ENCODE assay signal across 9 cellular contexts in genomic region chr3:192422998-192423349, GRCh38.
DNase-seq lines count a peak whose midpoint lies in the region; ATAC-seq and TF ChIP-seq lines count a peak whose summit lies in the region.
"Had no signal": no experiment of that assay in that cellular context is flagged by ENCODE, and none has a peak within 500 bp of the region (broad histone marks: within the 10 kb centered on the region; RNA-seq: fewer than 3 reads in every experiment).

No MANE protein-coding gene starts in this region.

- H3K4me1 ChIP-seq in DND-41 (ENCODE audit: insufficient read depth, low read length) (no peaks in the 10 kb centered on the region), Loucy (ENCODE audit: insufficient read depth, low read length, poor library complexity, severe bottlenecking) (no peaks in the 10 kb centered on the region)

- H3K4me2 ChIP-seq in DND-41 (ENCODE audit: insufficient read depth, low read length) (no peak overlapping the region), Loucy (ENCODE audit: low read depth, low read length, poor library complexity, severe bottlenecking) (no peak overlapping the region)

- no peak overlapping the region for H3K27ac ChIP-seq in DND-41 (ENCODE audit: low read length)

- no peak overlapping the region for H3K9ac ChIP-seq in DND-41 (ENCODE audit: low read depth, low read length)
- H3K9ac ChIP-seq in Loucy (ENCODE audit: low read depth, low read length, poor library complexity, severe bottlenecking) = no peak overlapping the region

- H3K27me3 ChIP-seq in DND-41 (ENCODE audit: insufficient read depth, low read length, poor library complexity) (no peaks in the 10 kb centered on the region), Loucy (ENCODE audit: insufficient read depth, low read length, poor library complexity, severe bottlenecking) (no peaks in the 10 kb centered on the region)

- ATAC-seq in DND-41 (ENCODE audit: insufficient read depth, low read depth) (no peak), GM18519 (IDR thresholded peaks at IDR 0.05; ENCODE audit: low FRiP score, unreplicated experiment) (no peak), HG02840 (IDR thresholded peaks at IDR 0.05; ENCODE audit: low FRiP score, unreplicated experiment) (no peak)

- no peaks in the 10 kb centered on the region for H3K79me2 ChIP-seq in DND-41 (ENCODE audit: insufficient read depth, low read length)
- no peaks in the 10 kb centered on the region for H3K79me2 ChIP-seq in Loucy (ENCODE audit: insufficient read depth, low read length)

- in situ Hi-C loops in SK-MEL-5 (cut with HindIII; ENCODE audit: low pct_unique_long_range_greater_than_20kb, low sequenced_read_pairs) = no loop called here

- no peak for DNase-seq in DND-41
- peak; percentile 45 for DNase-seq in SK-MEL-5 (ENCODE audit: low read depth, low spot score)
- peak; percentile 19 for DNase-seq in kidney glomerular epithelial cell (lab: John Stamatoyannopoulos, UW)
- DNase-seq in stimulated activated CD4-positive, alpha-beta T cell treated with anti-CD3 and anti-CD28 coated beads, Interleukin-12 subunit alpha, Interleukin-12 subunit beta, amount 100 ng/mL, for 4 hours = no peak
- no peak for DNase-seq in stimulated activated naive CD4-positive, alpha-beta T cell (lab: John Stamatoyannopoulos, UW)
- DNase-seq: activated naive CD8-positive, alpha-beta T cell treated with anti-CD3 and anti-CD28 coated beads for 36 hours had no signal

- H3K9me3 ChIP-seq in DND-41 (ENCODE audit: insufficient read depth, low read length, severe bottlenecking) (no peaks in the 10 kb centered on the region), Loucy (ENCODE audit: insufficient read depth, low read depth, low read length) (no peaks in the 10 kb centered on the region)

- H3F3A ChIP-seq in Loucy (ENCODE audit: low read depth) = no peaks in the 10 kb centered on the region

- no peaks in the 10 kb centered on the region for H3K9me2 ChIP-seq in Loucy (replicated peaks; ENCODE audit: low read depth, low read length)

- no peaks in the 10 kb centered on the region for H4K20me1 ChIP-seq in DND-41 (ENCODE audit: insufficient read depth, low read length)
- H4K20me1 ChIP-seq in Loucy (ENCODE audit: insufficient read depth, low read length, poor library complexity, severe bottlenecking) = no peaks in the 10 kb centered on the region

- H2AFZ ChIP-seq in DND-41 (ENCODE audit: low read depth, low read length) (no peak overlapping the region), Loucy (ENCODE audit: low read length) (no peak overlapping the region)

- H3K4me3 ChIP-seq in DND-41 (ENCODE audit: low read depth in 1 of 2, low read length in 2 of 2) (no peak overlapping the region), Loucy (ENCODE audit: low read length, poor library complexity, severe bottlenecking) (no peak overlapping the region)

- peak; percentile 8 for TF ChIP-seq CTCF in DND-41 (IDR thresholded peaks at IDR 0.05; ENCODE audit: borderline replicate concordance, extremely low read depth, low read length, poor library complexity, severe bottlenecking)
- peak; percentile 58 for TF ChIP-seq CTCF in Loucy (conservative IDR thresholded peaks at IDR 0.05; ENCODE audit: low read length)

- H3K36me3 ChIP-seq in DND-41 (ENCODE audit: insufficient read depth, low read length) (no peaks in the 10 kb centered on the region), Loucy (ENCODE audit: insufficient read depth, low read length) (no peaks in the 10 kb centered on the region)

Comparison
In these comparisons a context has a peak if more than half of its experiments do, and no peak if none do; other contexts are left out.
1. DNase-seq: peak in SK-MEL-5 (single experiment) and kidney glomerular epithelial cell (single experiment); none in DND-41 (single experiment), stimulated activated CD4-positive, alpha-beta T cell treated with anti-CD3 and anti-CD28 coated beads, Interleukin-12 subunit alpha, Interleukin-12 subunit beta, amount 100 ng/mL, for 4 hours (single experiment) and stimulated activated naive CD4-positive, alpha-beta T cell (0 of 6).